ENCODE assay signal across 8 cellular contexts in the genomic region with DNA sequence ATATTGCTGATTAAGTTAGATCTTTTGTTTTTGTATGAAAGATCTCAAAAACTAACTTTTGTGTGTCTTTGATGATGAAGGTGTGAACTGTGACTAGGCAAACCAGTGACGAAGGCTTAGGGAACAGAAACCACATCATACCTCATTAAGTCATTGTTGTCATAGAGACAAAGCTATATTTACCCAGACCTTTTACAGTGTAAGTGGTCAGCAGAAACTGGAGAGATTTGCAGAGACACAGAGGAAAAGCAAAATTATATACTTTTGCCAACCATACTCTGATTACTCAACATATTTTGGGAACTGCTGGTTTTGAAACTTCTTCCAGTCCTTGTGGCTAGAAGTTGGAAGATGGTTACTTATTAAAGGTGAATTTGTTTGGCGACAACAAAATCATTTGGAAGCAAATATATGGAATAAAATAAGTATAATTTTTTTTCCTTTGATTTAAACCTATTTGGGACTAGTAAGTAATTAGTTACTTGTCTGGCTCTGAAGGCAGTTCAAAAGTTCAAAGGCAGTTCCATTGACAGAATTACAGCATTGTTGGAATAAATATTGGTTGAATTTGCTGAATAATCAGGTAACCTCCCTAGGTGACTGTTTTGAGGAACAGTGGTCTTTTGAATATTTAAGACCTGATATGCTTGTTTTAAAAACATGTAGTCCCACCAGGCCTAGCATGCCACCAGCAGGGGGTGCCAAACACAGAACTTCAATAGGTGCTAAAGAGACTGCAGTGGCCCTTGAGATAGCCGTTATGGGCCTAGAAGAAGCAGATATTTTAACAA.
DNase-seq lines count a peak whose midpoint lies in the region; ATAC-seq and TF ChIP-seq lines count a peak whose summit lies in the region.

No MANE protein-coding gene starts in this region.

- no peaks in the 10 kb centered on the region for H3K27me3 Mint-ChIP-seq in CD8-positive, alpha-beta T cell (ENCODE audit: low read depth)

- ATAC-seq in CD8-positive, alpha-beta T cell: peak; percentile 70
- ATAC-seq in GM19324 (IDR thresholded peaks at IDR 0.05; ENCODE audit: low FRiP score, unreplicated experiment): peak; percentile 95
- peak; percentile 100 for ATAC-seq in HG03280 (IDR thresholded peaks at IDR 0.05; ENCODE audit: unreplicated experiment)

- H3K36me3 ChIP-seq in CD8-positive, alpha-beta T cell (ENCODE audit: insufficient read depth, low read length): no peaks in the 10 kb centered on the region
- no peaks in the 10 kb centered on the region for H3K36me3 ChIP-seq in NT2/D1 (ENCODE audit: insufficient read depth, insufficient read length, low read length)

- peak; percentile 30 to 62 (median 55) for DNase-seq in CD8-positive, alpha-beta T cell
- peak; percentile 43 for DNase-seq in NT2/D1 (ENCODE audit: low read depth, low spot score)
- peak; percentile 59 for DNase-seq in activated CD8-positive, alpha-beta memory T cell treated with anti-CD3 and anti-CD28 coated beads, Interleukin-2, amount 50 U/mL, for 4 hours
- peak; percentile 85 for DNase-seq in fibroblast of gingiva (ENCODE audit: low read depth)
- peak in 30 of 56 donors; percentile 0 to 73 (median 16) for DNase-seq in nucleus accumbens (lab: John Stamatoyannopoulos, UW)
- DNase-seq in ureter (ENCODE audit: low spot score): peak; percentile 46

- POLR2A ChIA-PET in CD8-positive, alpha-beta T cell (lab: Charles Lee): no interaction called here

- H3K27me3 ChIP-seq in CD8-positive, alpha-beta T cell (ENCODE audit: insufficient read depth, low read length): no peaks in the 10 kb centered on the region
- no peaks in the 10 kb centered on the region for H3K27me3 ChIP-seq in NT2/D1 (ENCODE audit: insufficient read depth, insufficient read length)

- H3K4me1 ChIP-seq in CD8-positive, alpha-beta T cell (ENCODE audit: insufficient read depth, low read length): no peaks in the 10 kb centered on the region
- H3K4me1 ChIP-seq in NT2/D1 (ENCODE audit: insufficient read depth, insufficient read length): no peaks in the 10 kb centered on the region

- H3K4me3 ChIP-seq in CD8-positive, alpha-beta T cell (ENCODE audit: low read depth, low read length): no peak overlapping the region
- no peak overlapping the region for H3K4me3 ChIP-seq in NT2/D1 (ENCODE audit: insufficient read length, low read depth)

- intact Hi-C loops in CD8-positive, alpha-beta T cell (cut with DNase I, micrococcal nuclease): loop anchor here (5.0 kb wide), 2 partner anchors 53 to 1388 kb away; no protein-coding TSS in a partner anchor

- H3K4me1 Mint-ChIP-seq in CD8-positive, alpha-beta T cell (ENCODE audit: low read depth): peaks cover 6% of the 10 kb centered on the region

- peak; percentile 60 for TF ChIP-seq CTCF in CD8-positive, alpha-beta T cell (IDR thresholded peaks at IDR 0.05)

- CTCF ChIA-PET in CD8-positive, alpha-beta T cell (lab: Charles Lee): interaction anchor here (1.0 kb wide), 1 partner anchor 15 kb away, joined by 3 read pairs; no protein-coding TSS in a partner anchor

- H3K27ac Mint-ChIP-seq in CD8-positive, alpha-beta T cell: peak overlapping the region; percentile 19

- no peaks in the 10 kb centered on the region for H3K9me3 ChIP-seq in CD8-positive, alpha-beta T cell (ENCODE audit: low read length)
- H3K9me3 ChIP-seq in NT2/D1 (ENCODE audit: insufficient read depth, low read length): no peaks in the 10 kb centered on the region

- no peaks in the 10 kb centered on the region for H3K9me3 Mint-ChIP-seq in CD8-positive, alpha-beta T cell

- no peak overlapping the region for H3K27ac ChIP-seq in CD8-positive, alpha-beta T cell (ENCODE audit: low read depth, low read length)

- peaks cover 6% of the 10 kb centered on the region for H3K36me3 Mint-ChIP-seq in CD8-positive, alpha-beta T cell

- H3K9ac ChIP-seq in NT2/D1 (ENCODE audit: insufficient read length, low read depth): no peak overlapping the region

- H3K4me3 Mint-ChIP-seq in CD8-positive, alpha-beta T cell: no peak overlapping the region

Comparison
In these comparisons a context has a peak if more than half of its experiments do, and no peak if none do; other contexts are left out.
1. DNase-seq: peak in every context shown above with its lines; median percentile 85 in fibroblast of gingiva; 59 in activated CD8-positive, alpha-beta memory T cell treated with anti-CD3 and anti-CD28 coated beads, Interleukin-2, amount 50 U/mL, for 4 hours; 55 in CD8-positive, alpha-beta T cell; 46 in ureter; 43 in NT2/D1; 16 in nucleus accumbens.